16 cellular contexts compared by ENCODE assay signal in genomic region chrX:48914593-48915493, GRCh38. TPM values are rescaled to one million over a fixed set of nuclear protein-coding genes. Genes with fewer than 3 reads are reported as not detected.
DNase-seq lines count a peak whose midpoint lies in the region; ATAC-seq and TF ChIP-seq lines count a peak whose summit lies in the region.
"Had no signal": no experiment of that assay in that cellular context is flagged by ENCODE, and none has a peak within 500 bp of the region (broad histone marks: within the 10 kb centered on the region; RNA-seq: fewer than 3 reads in every experiment).

No MANE protein-coding gene starts in this region.

- peaks cover 19% of the 10 kb centered on the region for H4K20me1 ChIP-seq in OCI-LY7 (ENCODE audit: insufficient read depth, low read length)

- BruUV-seq in OCI-LY7 (replicated peaks; lab: Mats Ljungman, UMichigan) = no TSS peak

- no peaks in the 10 kb centered on the region for H3K27me3 Mint-ChIP-seq in activated T-cell treated with anti-CD3 and anti-CD28 coated beads, Interleukin-2, amount 50 U/mL, for 72 hours (ENCODE audit: low read depth)
- no peaks in the 10 kb centered on the region for H3K27me3 Mint-ChIP-seq in effector memory CD8-positive, alpha-beta T cell
- no peaks in the 10 kb centered on the region for H3K27me3 Mint-ChIP-seq in stimulated activated naive CD8-positive, alpha-beta T cell treated with anti-CD3 and anti-CD28 coated beads, Interleukin-15, amount 100 ng/mL, for 72 hours

- no peak for DNase-seq in activated T-cell treated with anti-CD3 and anti-CD28 coated beads, Interleukin-2, amount 50 U/mL, for 72 hours
- no peak for DNase-seq in activated T-cell treated with anti-CD3 and anti-CD28 coated beads, Interleukin-2, amount 50 U/mL, for 1 hour
- no peak for DNase-seq in OCI-LY7 (ENCODE audit: low spot score)
- DNase-seq in effector memory CD8-positive, alpha-beta T cell = no peak
- DNase-seq in stimulated activated naive CD8-positive, alpha-beta T cell treated with anti-CD3 and anti-CD28 coated beads, Interleukin-15, amount 100 ng/mL, for 72 hours = no peak
- no peak for DNase-seq in RKO (ENCODE audit: low spot score)
- DNase-seq in superior temporal gyrus (ENCODE audit: extremely low spot score) = no peak
- DNase-seq: foreskin melanocyte; HCEC 1CT; KBM-7; mammary epithelial cell; NCI-H1417 treated with DMSO at 0.1 percent for 48 hours; NCI-H226; stimulated activated CD4-positive, alpha-beta T cell treated with anti-CD3 and anti-CD28 coated beads, Interleukin-4, amount 100 ng/mL, for 24 hours had no signal

- H3K9me3 Mint-ChIP-seq in activated T-cell treated with anti-CD3 and anti-CD28 coated beads, Interleukin-2, amount 50 U/mL, for 72 hours = no peaks in the 10 kb centered on the region
- no peaks in the 10 kb centered on the region for H3K9me3 Mint-ChIP-seq in effector memory CD8-positive, alpha-beta T cell
- H3K9me3 Mint-ChIP-seq in stimulated activated naive CD8-positive, alpha-beta T cell treated with anti-CD3 and anti-CD28 coated beads, Interleukin-15, amount 100 ng/mL, for 72 hours = no peaks in the 10 kb centered on the region

- no peak overlapping the region for H3K27ac ChIP-seq in OCI-LY7 (ENCODE audit: low read depth, low read length, poor library complexity, severe bottlenecking)
- H3K27ac ChIP-seq: vagina had no signal

- intact Hi-C loops in OCI-LY7 (cut with micrococcal nuclease; ENCODE audit: unreplicated experiment) = loop anchor here (5.0 kb wide), 1 partner anchor 42 kb away; the partner anchor contains the start of gene OTUD5

- peaks cover 72% of the 10 kb centered on the region for H3K4me1 Mint-ChIP-seq in activated T-cell treated with anti-CD3 and anti-CD28 coated beads, Interleukin-2, amount 50 U/mL, for 72 hours (ENCODE audit: low read depth)
- H3K4me1 Mint-ChIP-seq in effector memory CD8-positive, alpha-beta T cell (ENCODE audit: low read depth in 2 of 2) = peaks cover 39 to 51% of the 10 kb centered on the region in 2 donors
- peaks cover 62% of the 10 kb centered on the region for H3K4me1 Mint-ChIP-seq in stimulated activated naive CD8-positive, alpha-beta T cell treated with anti-CD3 and anti-CD28 coated beads, Interleukin-15, amount 100 ng/mL, for 72 hours

- CTCF ChIA-PET in OCI-LY7 (lab: Charles Lee; ENCODE audit: unreplicated experiment) = no interaction called here

- H3K36me3 Mint-ChIP-seq in activated T-cell treated with anti-CD3 and anti-CD28 coated beads, Interleukin-2, amount 50 U/mL, for 72 hours (ENCODE audit: insufficient read depth in 2 of 2) = peaks cover 37 to 56% of the 10 kb centered on the region in 2 donors
- peaks cover 100% of the 10 kb centered on the region for H3K36me3 Mint-ChIP-seq in effector memory CD8-positive, alpha-beta T cell (ENCODE audit: insufficient read depth)

- TF ChIP-seq CTCF in OCI-LY7 (conservative IDR thresholded peaks at IDR 0.05; ENCODE audit: low read length) = no peak

- H3K9me2 ChIP-seq in OCI-LY7 (ENCODE audit: insufficient read depth, low read length) = no peaks in the 10 kb centered on the region

- POLR2A ChIA-PET in OCI-LY7 (lab: Charles Lee) = interaction anchor here (0.6 kb wide), 1 partner anchor 270 kb away, joined by 3 read pairs; no protein-coding TSS in a partner anchor

- peaks cover 56% of the 10 kb centered on the region for H3K79me2 ChIP-seq in OCI-LY7 (ENCODE audit: insufficient read depth, low read depth, low read length)

- ATAC-seq in activated T-cell treated with anti-CD3 and anti-CD28 coated beads, Interleukin-2, amount 50 U/mL, for 72 hours (replicated peaks in 1 of 2) = no peak
- no peak for ATAC-seq in effector memory CD8-positive, alpha-beta T cell (replicated peaks)
- no peak for ATAC-seq in stimulated activated naive CD8-positive, alpha-beta T cell treated with anti-CD3 and anti-CD28 coated beads, Interleukin-15, amount 100 ng/mL, for 72 hours
- no peak for ATAC-seq in GM19455 (IDR thresholded peaks at IDR 0.05; ENCODE audit: unreplicated experiment)

- H3K36me3 ChIP-seq in OCI-LY7 (ENCODE audit: insufficient read depth, low read length) = peaks cover 56% of the 10 kb centered on the region
- H3K36me3 ChIP-seq: vagina had no signal

- H3K4me3 ChIP-seq in OCI-LY7 (ENCODE audit: low read depth, low read length, poor library complexity, severe bottlenecking) = peak overlapping the region; percentile 99
- H3K4me3 ChIP-seq: vagina had no signal

- peak overlapping the region; percentile 73 for H3K4me2 ChIP-seq in OCI-LY7 (ENCODE audit: low read length)

- peaks cover 45% of the 10 kb centered on the region for H3K4me1 ChIP-seq in OCI-LY7 (ENCODE audit: insufficient read depth, low read length, poor library complexity, severe bottlenecking)

- no peak overlapping the region for H2AFZ ChIP-seq in OCI-LY7 (ENCODE audit: low read length)

- peak overlapping the region; percentile 88 for H3K27ac Mint-ChIP-seq in activated T-cell treated with anti-CD3 and anti-CD28 coated beads, Interleukin-2, amount 50 U/mL, for 72 hours
- H3K27ac Mint-ChIP-seq in effector memory CD8-positive, alpha-beta T cell = peak overlapping the region in 1 of 2 donors; percentile 72
- H3K27ac Mint-ChIP-seq in stimulated activated naive CD8-positive, alpha-beta T cell treated with anti-CD3 and anti-CD28 coated beads, Interleukin-15, amount 100 ng/mL, for 72 hours = peak overlapping the region; percentile 89 to 97

- no peaks in the 10 kb centered on the region for H3K9me3 ChIP-seq in OCI-LY7 (ENCODE audit: low read length)
- H3K9me3 ChIP-seq: vagina had no signal

- peak overlapping the region; percentile 93 for H3K4me3 Mint-ChIP-seq in activated T-cell treated with anti-CD3 and anti-CD28 coated beads, Interleukin-2, amount 50 U/mL, for 72 hours
- H3K4me3 Mint-ChIP-seq in effector memory CD8-positive, alpha-beta T cell = peak overlapping the region; percentile 60 to 89
- peak overlapping the region; percentile 91 to 92 for H3K4me3 Mint-ChIP-seq in stimulated activated naive CD8-positive, alpha-beta T cell treated with anti-CD3 and anti-CD28 coated beads, Interleukin-15, amount 100 ng/mL, for 72 hours

RNA-seq across cellular contexts. Expression of gene SLC35A2, which starts 3.4 kb away (rescaled TPM):
- 10 to 100 TPM; 30.8 to 32.7 TPM for total RNA-seq in activated T-cell treated with anti-CD3 and anti-CD28 coated beads, Interleukin-2, amount 50 U/mL, for 72 hours
- 7.1 and 9.9 TPM in 2 replicates for total RNA-seq in OCI-LY7 (2014; rRNA removed; shearing (Covaris generic))
- total RNA-seq in OCI-LY7 (2022) = 18.4 and 22.2 TPM in 2 replicates

RNA-seq across cellular contexts. Expression of gene PIM2, which starts 4.0 kb away (rescaled TPM):
- total RNA-seq in activated T-cell treated with anti-CD3 and anti-CD28 coated beads, Interleukin-2, amount 50 U/mL, for 72 hours = 100 to 1,000 TPM; 550 to 563 TPM
- 41.7 and 60.3 TPM in 2 replicates for total RNA-seq in OCI-LY7 (2014; rRNA removed; shearing (Covaris generic))
- total RNA-seq in OCI-LY7 (2022) = 146 and 148 TPM in 2 replicates

RNA-seq across cellular contexts. Expression of gene PQBP1, which starts 17.1 kb away (rescaled TPM):
- total RNA-seq in activated T-cell treated with anti-CD3 and anti-CD28 coated beads, Interleukin-2, amount 50 U/mL, for 72 hours = 100 to 1,000 TPM; 114 to 125 TPM
- 72.7 and 90.5 TPM in 2 replicates for total RNA-seq in OCI-LY7 (2014; rRNA removed; shearing (Covaris generic))
- 79.6 and 93.0 TPM in 2 replicates for total RNA-seq in OCI-LY7 (2022)

RNA-seq across cellular contexts. Expression of gene TIMM17B, which starts 17.3 kb away (rescaled TPM):
- total RNA-seq in activated T-cell treated with anti-CD3 and anti-CD28 coated beads, Interleukin-2, amount 50 U/mL, for 72 hours = 10 to 100 TPM; 73.6 to 90.1 TPM
- 54.3 and 83.3 TPM in 2 replicates for total RNA-seq in OCI-LY7 (2014; rRNA removed; shearing (Covaris generic))
- total RNA-seq in OCI-LY7 (2022) = 79.3 and 90.0 TPM in 2 replicates

RNA-seq across cellular contexts. Expression of gene OTUD5, which starts 42.6 kb away (rescaled TPM):
- total RNA-seq in activated T-cell treated with anti-CD3 and anti-CD28 coated beads, Interleukin-2, amount 50 U/mL, for 72 hours = 100 to 1,000 TPM; 123 to 137 TPM
- total RNA-seq in OCI-LY7 (2014; rRNA removed; shearing (Covaris generic)) = 33.3 and 38.5 TPM in 2 replicates
- total RNA-seq in OCI-LY7 (2022) = 51.7 and 55.7 TPM in 2 replicates
